In the genomic region with DNA sequence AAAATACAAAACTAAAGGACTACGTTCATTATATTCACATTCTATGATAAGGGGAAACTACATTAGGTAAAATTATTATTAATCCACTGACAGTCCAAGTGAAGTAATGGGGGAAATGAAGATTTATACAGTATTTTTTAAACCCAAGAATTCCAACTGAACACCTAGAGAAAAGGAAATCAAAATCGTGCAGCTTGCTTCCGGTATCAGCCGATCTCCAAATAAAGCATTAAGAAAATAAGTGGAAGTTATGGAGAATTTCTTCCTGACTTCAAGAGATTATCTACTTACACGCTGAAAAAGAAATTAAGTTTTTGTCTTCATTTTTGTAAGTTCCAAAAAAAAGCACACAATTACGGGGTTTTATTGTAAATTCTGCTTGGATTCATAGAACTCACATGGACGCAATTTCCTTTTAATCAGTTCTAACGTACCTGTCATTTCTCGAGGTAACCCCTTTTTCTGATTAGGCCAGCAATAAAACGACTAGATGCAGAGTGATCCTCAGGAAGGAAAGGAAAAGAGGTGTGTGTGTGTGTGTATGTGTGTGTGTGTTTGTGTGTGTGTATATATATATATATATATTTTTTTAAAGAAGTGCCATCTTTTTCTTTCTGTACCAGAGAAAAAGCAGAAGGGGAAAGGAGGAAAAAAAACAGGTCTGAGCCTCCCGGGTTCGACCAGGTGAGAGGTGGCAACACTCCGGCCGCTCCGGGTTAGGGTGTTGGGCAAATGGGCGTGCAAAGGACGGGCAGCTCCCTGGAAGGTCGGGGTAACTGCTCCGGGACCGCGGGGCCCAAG, we compare ENCODE assay signal across 8 cellular contexts. TPM values are rescaled to one million over a fixed set of nuclear protein-coding genes. Genes with fewer than 3 reads are reported as not detected.
DNase-seq lines count a peak whose midpoint lies in the region; ATAC-seq and TF ChIP-seq lines count a peak whose summit lies in the region.

No MANE protein-coding gene starts in this region.

- H3K27ac ChIP-seq in breast epithelium (peak overlapping the region; percentile 97 to 98), lower lobe of right lung (peak overlapping the region; percentile 87), upper lobe of right lung (peak overlapping the region; percentile 90)

- H3K9me3 ChIP-seq in breast epithelium = no peaks in the 10 kb centered on the region
- H3K9me3 ChIP-seq in lower lobe of right lung = no peaks in the 10 kb centered on the region
- H3K9me3 ChIP-seq in upper lobe of right lung = no peaks in the 10 kb centered on the region

- H3K4me1 ChIP-seq in breast epithelium (no peaks in the 10 kb centered on the region), lower lobe of right lung (peaks cover 47% of the 10 kb centered on the region), upper lobe of right lung (peaks cover 22% of the 10 kb centered on the region)

- ATAC-seq in lower lobe of right lung = no peak
- no peak for ATAC-seq in upper lobe of right lung
- ATAC-seq in GM18502 (IDR thresholded peaks at IDR 0.05; ENCODE audit: poor library complexity, unreplicated experiment) = no peak
- ATAC-seq in GM18867 (IDR thresholded peaks at IDR 0.05; ENCODE audit: unreplicated experiment) = no peak

- H3K36me3 ChIP-seq in breast epithelium (no peaks in the 10 kb centered on the region), lower lobe of right lung (no peaks in the 10 kb centered on the region), upper lobe of right lung (no peaks in the 10 kb centered on the region)

- intact Hi-C loops in breast epithelium (cut with DNase I; ENCODE audit: low total_unique reads) = no loop called here
- intact Hi-C loops in lower lobe of right lung (cut with DNase I) = no loop called here
- intact Hi-C loops in upper lobe of right lung (cut with DNase I) = no loop called here

- H3K27me3 ChIP-seq in breast epithelium (no peaks in the 10 kb centered on the region), lower lobe of right lung (ENCODE audit: low read depth) (no peaks in the 10 kb centered on the region), upper lobe of right lung (no peaks in the 10 kb centered on the region)

- no peak for TF ChIP-seq CTCF in breast epithelium (IDR thresholded peaks at IDR 0.05)
- no peak for TF ChIP-seq CTCF in lower lobe of right lung (IDR thresholded peaks at IDR 0.05)
- no peak for TF ChIP-seq CTCF in upper lobe of right lung (IDR thresholded peaks at IDR 0.05)

- TF ChIP-seq POLR2A in breast epithelium (IDR thresholded peaks at IDR 0.05) = no peak

- peak; percentile 9 for DNase-seq in EH (ENCODE audit: low read depth)
- DNase-seq in LoVo (ENCODE audit: low spot score) = peak; percentile 35
- DNase-seq in breast epithelium (ENCODE audit: low spot score in 2 of 2) = no peak
- DNase-seq in lower lobe of right lung = no peak
- DNase-seq in upper lobe of right lung = no peak
- no peak for DNase-seq in stimulated activated CD4-positive, alpha-beta T cell treated with anti-CD3 and anti-CD28 coated beads, Interleukin-15, amount 100 ng/mL, for 24 hours

- H3K4me3 ChIP-seq in breast epithelium (peak overlapping the region; percentile 84 to 92 (median 86)), lower lobe of right lung (peak overlapping the region; percentile 93), upper lobe of right lung (peak overlapping the region; percentile 89)

RNA-seq across cellular contexts. Expression of a gene that starts 1.1 kb away (rescaled TPM):
- total RNA-seq in breast epithelium = 100 to 1,000 TPM in 2 of 3 donors, 10 to 100 TPM in 1; 73.8 to 111 (median 107) TPM
- 59.8 TPM for total RNA-seq in lower lobe of right lung
- total RNA-seq in upper lobe of right lung = 52.9 TPM

Comparison
In these comparisons a context has a peak if more than half of its experiments do, and no peak if none do; other contexts are left out.
1. DNase-seq: peak in EH (single experiment) and LoVo (single experiment); none in breast epithelium (0 of 2), lower lobe of right lung (single experiment), upper lobe of right lung (single experiment) and stimulated activated CD4-positive, alpha-beta T cell treated with anti-CD3 and anti-CD28 coated beads, Interleukin-15, amount 100 ng/mL, for 24 hours (single experiment).
2. Peak in every context shown above with its lines, with median percentiles within 50 percentile points of each other: H3K27ac ChIP-seq and H3K4me3 ChIP-seq.